In genomic region chr14:78164226-78164853, GRCh38 we compare ENCODE assay signal across 9 cellular contexts. TPM values are rescaled to one million over a fixed set of nuclear protein-coding genes. Genes with fewer than 3 reads are reported as not detected.
DNase-seq lines count a peak whose midpoint lies in the region; ATAC-seq, FAIRE-seq and TF ChIP-seq lines count a peak whose summit lies in the region.
"Had no signal": no experiment of that assay in that cellular context is flagged by ENCODE, and none has a peak within 500 bp of the region (broad histone marks: within the 10 kb centered on the region; RNA-seq: fewer than 3 reads in every experiment).

No MANE protein-coding gene starts in this region.

- H3K9me3 Mint-ChIP-seq in T-cell, result no peaks in the 10 kb centered on the region

- no peak for FAIRE-seq in RCC 7860 (lab: Jason Lieb, UNC)

- H3K36me3 ChIP-seq in PC-3 (ENCODE audit: low read depth, low read length), result no peaks in the 10 kb centered on the region

- H3K4me3 Mint-ChIP-seq in T-cell, result no peak overlapping the region

- peak; percentile 59 for TF ChIP-seq CTCF in PC-3 (conservative IDR thresholded peaks at IDR 0.05; ENCODE audit: low read depth, low read length)

- no peak overlapping the region for H3K27ac Mint-ChIP-seq in T-cell

- ATAC-seq in HG02885 (IDR thresholded peaks at IDR 0.05; ENCODE audit: poor library complexity, unreplicated experiment) (peak; percentile 75), PC-3 (no peak), HG03045 (IDR thresholded peaks at IDR 0.05; ENCODE audit: unreplicated experiment) (no peak), T-cell (replicated peaks in 1 of 4) (no peak)

- no peaks in the 10 kb centered on the region for H3K4me1 Mint-ChIP-seq in T-cell

- POLR2A ChIA-PET in PC-3 (lab: Charles Lee; ENCODE audit: unreplicated experiment), result no interaction called here
- POLR2A ChIA-PET in T-cell (lab: Charles Lee), result interaction anchor here in 1 of 2 donors (0.6 kb wide), 1 partner anchor 167 kb away, joined by 4 read pairs; no protein-coding TSS in a partner anchor

- no peak overlapping the region for H3K9ac ChIP-seq in PC-3 (ENCODE audit: low read length)

- H3K4me1 ChIP-seq in PC-3 (ENCODE audit: insufficient read depth, low read length), result no peaks in the 10 kb centered on the region

- no peak overlapping the region for H3K4me3 ChIP-seq in PC-3 (ENCODE audit: low read length)

- no peak overlapping the region for H3K4me2 ChIP-seq in PC-3 (ENCODE audit: low read length)

- DNase-seq in NCI-H2081 (lab: John Stamatoyannopoulos, UW) (peak; percentile 33 to 59), NCI-H2081 treated with DMSO at 0.1 percent for 48 hours (lab: John Stamatoyannopoulos, UW) (no peak), PC-3 (peak; percentile 24), iPS DF 19.7 (ENCODE audit: low read depth, low spot score) (peak; percentile 45), T-cell (no peak), RCC 7860 (ENCODE audit: low spot score) (no peak)

- CTCF ChIA-PET in PC-3 (lab: Charles Lee), result interaction anchor here (0.6 kb wide), 1 partner anchor 269 kb away, joined by 3 read pairs; no protein-coding TSS in a partner anchor
- CTCF ChIA-PET in T-cell (lab: Charles Lee), result no interaction called here

- no TSS peak for BruUV-seq in PC-3 (replicated peaks; lab: Mats Ljungman, UMichigan)

- H3F3A ChIP-seq in PC-3 (ENCODE audit: low read length, unreplicated experiment), result no peaks in the 10 kb centered on the region

- intact Hi-C loops in PC-3 (cut with micrococcal nuclease), result no loop called here

- H3K27me3 ChIP-seq in PC-3 (ENCODE audit: low read length), result peaks cover 13% of the 10 kb centered on the region

- H3K27me3 Mint-ChIP-seq in T-cell, result peaks cover 24 to 28% of the 10 kb centered on the region in 2 donors

- H4K20me1 ChIP-seq in PC-3 (ENCODE audit: low read length), result no peaks in the 10 kb centered on the region

- no peaks in the 10 kb centered on the region for H3K79me2 ChIP-seq in PC-3 (ENCODE audit: low read length)

- no peaks in the 10 kb centered on the region for H3K9me3 ChIP-seq in PC-3 (ENCODE audit: low read length)

- H2AFZ ChIP-seq in PC-3 (ENCODE audit: low read length), result no peak overlapping the region

- no peaks in the 10 kb centered on the region for H3K36me3 Mint-ChIP-seq in T-cell

- no peaks in the 10 kb centered on the region for H3K9me2 ChIP-seq in PC-3 (replicated peaks; ENCODE audit: low read length)

- H3K27ac ChIP-seq in PC-3 (ENCODE audit: low read length), result no peak overlapping the region

RNA-seq across cellular contexts. Expression of gene NRXN3, which starts 5.8 kb away (rescaled TPM):
- total RNA-seq in PC-3 (2014; rRNA removed), result 1.1 and 1.7 TPM in 2 replicates
- total RNA-seq in T-cell, result not detected
- total RNA-seq: T-helper 2 cell treated with Interferon-gamma antibody and Interleukin-4, amounts not matched to agents 100 ng/mL and 5 ng/mL, for 36 hours had no signal

Comparison
In these comparisons a context has a peak if more than half of its experiments do, and no peak if none do; other contexts are left out.
1. DNase-seq: peak in NCI-H2081 (2 of 2), PC-3 (single experiment) and iPS DF 19.7 (single experiment); none in NCI-H2081 treated with DMSO at 0.1 percent for 48 hours (single experiment), T-cell (0 of 34) and RCC 7860 (single experiment).